In the genomic region with DNA sequence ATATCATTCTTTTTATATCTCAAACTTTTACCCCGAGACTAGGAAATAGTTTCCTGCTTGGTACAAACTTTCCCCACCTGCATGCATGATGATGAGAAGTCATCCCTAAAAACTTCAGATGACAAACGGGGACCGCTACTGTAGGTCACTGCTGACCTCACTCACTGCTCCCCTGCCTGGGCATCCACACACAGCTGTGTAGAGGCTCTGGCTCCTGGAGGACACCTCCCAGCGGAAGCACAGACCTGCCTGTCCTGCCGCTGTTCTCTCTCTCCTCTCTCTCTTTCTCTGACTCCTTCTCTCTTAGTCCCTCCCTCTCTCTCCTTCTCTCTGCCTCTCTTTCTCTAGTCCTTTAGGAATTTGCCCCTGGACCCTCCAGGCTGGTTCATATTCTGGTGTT, we compare ENCODE assay signal across 18 cellular contexts.
DNase-seq lines count a peak whose midpoint lies in the region; ATAC-seq and TF ChIP-seq lines count a peak whose summit lies in the region.
"Had no signal": no experiment of that assay in that cellular context is flagged by ENCODE, and none has a peak within 500 bp of the region (broad histone marks: within the 10 kb centered on the region; RNA-seq: fewer than 3 reads in every experiment).

No MANE protein-coding gene starts in this region.

- no peak overlapping the region for H3K4me3 ChIP-seq in esophagus muscularis mucosa
- H3K4me3 ChIP-seq: A549; BLaER1 treated with 17β-estradiol and CSF1 and Interleukin-3, amounts not matched to agents 10 nM and 100 nM had no signal

- no peaks in the 10 kb centered on the region for H3K9me3 ChIP-seq in T-helper 17 cell (ENCODE audit: control insufficient read depth, low read length, poor library complexity, severe bottlenecking)
- H3K9me3 ChIP-seq in esophagus muscularis mucosa: peaks cover 0 to 6% (median 0%) of the 10 kb centered on the region in 4 donors
- H3K9me3 ChIP-seq: Caco-2 had no signal

- no peak for TF ChIP-seq CTCF in esophagus muscularis mucosa (IDR thresholded peaks at IDR 0.05)
- TF ChIP-seq CTCF in nephron progenitor cell (IDR thresholded peaks at IDR 0.05): no peak
- TF ChIP-seq CTCF in endothelial cell (IDR thresholded peaks at IDR 0.05; ENCODE audit: unreplicated experiment): no peak
- TF ChIP-seq CTCF in GM20000 (IDR thresholded peaks at IDR 0.05; ENCODE audit: extremely low read depth, missing control alignments): no peak

- H3K27me3 Mint-ChIP-seq in T-helper 17 cell (peaks cover 22% of the 10 kb centered on the region), nephron progenitor cell (ENCODE audit: low read depth, poor library complexity) (peaks cover 11% of the 10 kb centered on the region), endothelial cell (ENCODE audit: unreplicated experiment) (no peaks in the 10 kb centered on the region)
- peaks cover 4% of the 10 kb centered on the region for H3K27me3 Mint-ChIP-seq in activated naive CD4-positive, alpha-beta T cell treated with anti-CD3 and anti-CD28 coated beads for 36 hours (ENCODE audit: low read depth)
- H3K27me3 Mint-ChIP-seq: B cell; CD4-positive, alpha-beta T cell had no signal

- H3K36me3 Mint-ChIP-seq in T-helper 17 cell (ENCODE audit: low read depth) (no peaks in the 10 kb centered on the region), nephron progenitor cell (ENCODE audit: low read depth) (no peaks in the 10 kb centered on the region), endothelial cell (ENCODE audit: low read depth, unreplicated experiment) (no peaks in the 10 kb centered on the region)
- no peaks in the 10 kb centered on the region for H3K36me3 Mint-ChIP-seq in activated naive CD4-positive, alpha-beta T cell treated with anti-CD3 and anti-CD28 coated beads for 36 hours (ENCODE audit: low read depth)
- H3K36me3 Mint-ChIP-seq: CD8-positive, alpha-beta T cell had no signal

- no peak for ATAC-seq in T-helper 17 cell
- ATAC-seq: CD8-positive, alpha-beta T cell had no signal

- no peaks in the 10 kb centered on the region for H3K4me1 Mint-ChIP-seq in T-helper 17 cell
- peaks cover 4% of the 10 kb centered on the region for H3K4me1 Mint-ChIP-seq in nephron progenitor cell
- H3K4me1 Mint-ChIP-seq in activated naive CD4-positive, alpha-beta T cell treated with anti-CD3 and anti-CD28 coated beads for 36 hours (ENCODE audit: low read depth): no peaks in the 10 kb centered on the region
- no peaks in the 10 kb centered on the region for H3K4me1 Mint-ChIP-seq in endothelial cell (ENCODE audit: unreplicated experiment)
- H3K4me1 Mint-ChIP-seq: B cell had no signal

- H3K36me3 ChIP-seq in esophagus muscularis mucosa: no peaks in the 10 kb centered on the region
- H3K36me3 ChIP-seq: BLaER1 treated with 17β-estradiol and CSF1 and Interleukin-3, amounts not matched to agents 10 nM and 100 nM had no signal

- intact Hi-C loops in esophagus muscularis mucosa (cut with DNase I): no loop called here
- intact Hi-C loops in activated naive CD4-positive, alpha-beta T cell treated with anti-CD3 and anti-CD28 coated beads for 36 hours (cut with micrococcal nuclease): no loop called here

- H3K4me1 ChIP-seq in esophagus muscularis mucosa: peaks cover 0 to 8% (median 2%) of the 10 kb centered on the region in 4 donors
- H3K4me1 ChIP-seq: A549; BLaER1 treated with 17β-estradiol and CSF1 and Interleukin-3, amounts not matched to agents 10 nM and 100 nM; Caco-2 had no signal

- no peak for TF ChIP-seq EP300 in esophagus muscularis mucosa (IDR thresholded peaks at IDR 0.05)

- WGBS in esophagus muscularis mucosa: 91% methylated on average over 5 of the region's 5 CpGs

- H3K4me3 Mint-ChIP-seq in T-helper 17 cell (no peak overlapping the region), nephron progenitor cell (no peak overlapping the region), endothelial cell (ENCODE audit: unreplicated experiment) (no peak overlapping the region)
- no peak overlapping the region for H3K4me3 Mint-ChIP-seq in activated naive CD4-positive, alpha-beta T cell treated with anti-CD3 and anti-CD28 coated beads for 36 hours
- H3K4me3 Mint-ChIP-seq: B cell; CD4-positive, alpha-beta T cell; CD8-positive, alpha-beta T cell had no signal

- no peak for TF ChIP-seq POLR2A in esophagus muscularis mucosa (IDR thresholded peaks at IDR 0.05; ENCODE audit: low read depth)

- H3K9me3 Mint-ChIP-seq in nephron progenitor cell (peaks cover 15% of the 10 kb centered on the region), endothelial cell (ENCODE audit: unreplicated experiment) (no peaks in the 10 kb centered on the region)
- peaks cover 3% of the 10 kb centered on the region for H3K9me3 Mint-ChIP-seq in activated naive CD4-positive, alpha-beta T cell treated with anti-CD3 and anti-CD28 coated beads for 36 hours
- H3K9me3 Mint-ChIP-seq: CD4-positive, alpha-beta T cell; CD8-positive, alpha-beta T cell had no signal

- no peak overlapping the region for H3K27ac ChIP-seq in esophagus muscularis mucosa (replicated peaks in 1 of 4)
- H3K27ac ChIP-seq: 22Rv1; A549; BLaER1 treated with 17β-estradiol and CSF1 and Interleukin-3, amounts not matched to agents 10 nM and 100 nM; C4-2B had no signal

- CTCF ChIA-PET in activated naive CD4-positive, alpha-beta T cell treated with anti-CD3 and anti-CD28 coated beads for 36 hours (lab: Charles Lee): no interaction called here

- H3K27me3 ChIP-seq in esophagus muscularis mucosa: no peaks in the 10 kb centered on the region
- H3K27me3 ChIP-seq: BLaER1 treated with 17β-estradiol and CSF1 and Interleukin-3, amounts not matched to agents 10 nM and 100 nM had no signal

- H3K27ac Mint-ChIP-seq in T-helper 17 cell (peak overlapping the region; percentile 34), nephron progenitor cell (peak overlapping the region; percentile 76), endothelial cell (ENCODE audit: unreplicated experiment) (no peak overlapping the region)
- H3K27ac Mint-ChIP-seq in activated naive CD4-positive, alpha-beta T cell treated with anti-CD3 and anti-CD28 coated beads for 36 hours: no peak overlapping the region
- H3K27ac Mint-ChIP-seq: B cell; CD4-positive, alpha-beta T cell; CD8-positive, alpha-beta T cell had no signal

- DNase-seq in T-helper 17 cell (no peak), esophagus muscularis mucosa (ENCODE audit: extremely low spot score) (peak; percentile 66), nephron progenitor cell (no peak), endothelial cell (ENCODE audit: low spot score) (no peak), GM20000 (ENCODE audit: low spot score) (no peak)
- no peak for DNase-seq in activated naive CD4-positive, alpha-beta T cell treated with anti-CD3 and anti-CD28 coated beads for 36 hours
- DNase-seq: AML-193; Caco-2; Calu3; CD4-positive, alpha-beta T cell; CD8-positive, alpha-beta T cell; DMS79 treated with DMSO at 0.1 percent for 48 hours; GF-D8 had no signal

Comparison
In these comparisons a context has a peak if more than half of its experiments do, and no peak if none do; other contexts are left out.
1. H3K27ac Mint-ChIP-seq: peak in T-helper 17 cell (single experiment) and nephron progenitor cell (single experiment); none in activated naive CD4-positive, alpha-beta T cell treated with anti-CD3 and anti-CD28 coated beads for 36 hours (single experiment) and endothelial cell (single experiment).